ENCODE assay signal across 1 cellular context in the genomic region with DNA sequence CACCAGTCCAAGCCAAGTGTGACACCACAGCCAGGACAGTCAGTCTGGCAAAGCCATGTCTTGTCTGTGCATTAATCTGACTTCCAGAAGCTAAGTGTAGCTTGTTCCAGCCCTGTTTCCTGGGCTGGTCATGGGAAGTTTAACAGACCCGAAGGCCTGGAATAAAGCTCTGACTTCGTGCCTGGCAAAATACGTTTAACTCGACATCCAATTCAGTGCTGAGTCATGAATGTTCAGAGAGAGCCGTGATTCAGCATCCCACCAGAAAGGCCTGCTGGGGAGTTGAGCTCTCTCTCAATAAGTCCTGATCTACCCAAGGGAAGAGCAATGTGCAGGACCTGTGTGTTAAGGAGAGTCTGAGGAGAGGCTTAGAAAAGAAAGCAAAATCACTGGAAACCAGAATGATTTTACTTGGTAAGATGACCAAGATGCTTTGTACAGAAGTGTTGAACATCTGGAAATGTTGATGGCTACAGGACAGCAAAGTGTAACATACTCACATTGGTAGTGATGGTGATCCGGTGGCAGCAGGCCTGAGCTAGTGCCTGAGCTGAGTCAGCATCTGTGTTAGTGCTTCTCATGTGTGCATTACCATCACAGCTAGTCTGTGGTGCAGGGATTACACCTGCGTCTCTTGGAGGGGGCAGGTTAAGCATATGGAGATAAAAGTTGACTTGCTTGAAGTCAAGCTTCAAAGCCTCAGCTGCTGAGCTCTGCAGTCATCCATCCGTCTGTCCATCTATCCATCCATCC.
TF ChIP-seq lines count a peak whose summit lies in the region.

No MANE protein-coding gene starts in this region.

TF ChIP-seq in GM23338, 12 proteins besides CTCF, POLR2A, EP300 and RAD21 (continued from another document):
- TF ChIP-seq, protein P1, sequence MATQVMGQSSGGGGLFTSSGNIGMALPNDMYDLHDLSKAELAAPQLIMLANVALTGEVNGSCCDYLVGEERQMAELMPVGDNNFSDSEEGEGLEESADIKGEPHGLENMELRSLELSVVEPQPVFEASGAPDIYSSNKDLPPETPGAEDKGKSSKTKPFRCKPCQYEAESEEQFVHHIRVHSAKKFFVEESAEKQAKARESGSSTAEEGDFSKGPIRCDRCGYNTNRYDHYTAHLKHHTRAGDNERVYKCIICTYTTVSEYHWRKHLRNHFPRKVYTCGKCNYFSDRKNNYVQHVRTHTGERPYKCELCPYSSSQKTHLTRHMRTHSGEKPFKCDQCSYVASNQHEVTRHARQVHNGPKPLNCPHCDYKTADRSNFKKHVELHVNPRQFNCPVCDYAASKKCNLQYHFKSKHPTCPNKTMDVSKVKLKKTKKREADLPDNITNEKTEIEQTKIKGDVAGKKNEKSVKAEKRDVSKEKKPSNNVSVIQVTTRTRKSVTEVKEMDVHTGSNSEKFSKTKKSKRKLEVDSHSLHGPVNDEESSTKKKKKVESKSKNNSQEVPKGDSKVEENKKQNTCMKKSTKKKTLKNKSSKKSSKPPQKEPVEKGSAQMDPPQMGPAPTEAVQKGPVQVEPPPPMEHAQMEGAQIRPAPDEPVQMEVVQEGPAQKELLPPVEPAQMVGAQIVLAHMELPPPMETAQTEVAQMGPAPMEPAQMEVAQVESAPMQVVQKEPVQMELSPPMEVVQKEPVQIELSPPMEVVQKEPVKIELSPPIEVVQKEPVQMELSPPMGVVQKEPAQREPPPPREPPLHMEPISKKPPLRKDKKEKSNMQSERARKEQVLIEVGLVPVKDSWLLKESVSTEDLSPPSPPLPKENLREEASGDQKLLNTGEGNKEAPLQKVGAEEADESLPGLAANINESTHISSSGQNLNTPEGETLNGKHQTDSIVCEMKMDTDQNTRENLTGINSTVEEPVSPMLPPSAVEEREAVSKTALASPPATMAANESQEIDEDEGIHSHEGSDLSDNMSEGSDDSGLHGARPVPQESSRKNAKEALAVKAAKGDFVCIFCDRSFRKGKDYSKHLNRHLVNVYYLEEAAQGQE (IDR thresholded peaks at IDR 0.05; ENCODE audit: unreplicated experiment): no peak
- TF ChIP-seq NANOG (IDR thresholded peaks at IDR 0.05; ENCODE audit: borderline replicate concordance): no peak
- TF ChIP-seq STAT1 (IDR thresholded peaks at IDR 0.05; ENCODE audit: unreplicated experiment): no peak
- TF ChIP-seq JUNB (IDR thresholded peaks at IDR 0.05; ENCODE audit: unreplicated experiment): no peak
- no peak for TF ChIP-seq EZH2phosphoT487 (IDR thresholded peaks at IDR 0.05; ENCODE audit: unreplicated experiment)
- no peak for TF ChIP-seq ZNF114 (CRISPR knock-in tag; IDR thresholded peaks at IDR 0.05)
